8 cellular contexts compared by ENCODE assay signal in the genomic region with DNA sequence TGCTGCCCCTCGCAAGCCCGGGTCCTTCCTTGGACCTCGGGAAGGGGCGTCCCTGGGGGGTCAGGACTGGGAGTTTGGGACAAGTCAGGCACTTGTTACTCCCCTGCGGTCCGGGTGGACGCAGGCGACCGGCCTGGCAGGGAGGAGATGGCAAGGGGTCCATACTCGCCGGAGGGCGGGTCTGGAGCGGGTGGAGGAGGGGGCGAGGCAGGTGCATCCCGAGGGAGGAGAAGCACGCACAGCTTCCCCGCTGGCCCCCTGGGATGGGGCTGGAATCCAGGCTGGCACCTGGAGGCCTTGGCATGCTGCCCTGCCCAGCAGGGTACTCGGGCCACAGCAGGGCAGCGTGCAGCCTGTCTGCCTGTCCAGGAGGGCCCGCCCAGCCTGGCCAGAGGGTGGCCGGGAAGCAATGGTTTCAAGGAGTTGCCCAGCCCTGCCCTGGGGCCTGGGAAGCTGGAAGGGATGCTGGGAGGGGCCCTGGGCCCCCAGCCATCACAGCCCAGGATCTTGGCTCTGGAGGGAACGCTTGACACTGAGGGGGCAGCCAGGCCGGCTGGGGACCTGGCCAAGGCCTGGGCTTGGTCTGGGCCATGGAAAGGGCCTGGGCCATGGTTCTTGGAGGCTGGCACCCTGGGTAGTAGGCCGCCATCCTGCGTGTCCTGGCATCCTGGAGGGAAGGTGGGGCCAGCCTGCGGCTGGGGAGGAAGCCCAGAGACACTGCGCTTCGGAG. TPM values are rescaled to one million over a fixed set of nuclear protein-coding genes. Genes with fewer than 3 reads are reported as not detected.
DNase-seq lines count a peak whose midpoint lies in the region; ATAC-seq and TF ChIP-seq lines count a peak whose summit lies in the region.

No MANE protein-coding gene starts in this region.

- no peaks in the 10 kb centered on the region for H3K9me3 Mint-ChIP-seq in activated T-cell treated with anti-CD3 and anti-CD28 coated beads, Interleukin-2, amount 50 U/mL, for 72 hours

- H3K9ac ChIP-seq in rectal smooth muscle tissue (ENCODE audit: low read length): peak overlapping the region; percentile 5

- H3K4me3 ChIP-seq in cardiac muscle cell: peak overlapping the region; percentile 99
- peak overlapping the region; percentile 59 for H3K4me3 ChIP-seq in rectal smooth muscle tissue (ENCODE audit: low read length)

- H3K27me3 Mint-ChIP-seq in activated T-cell treated with anti-CD3 and anti-CD28 coated beads, Interleukin-2, amount 50 U/mL, for 72 hours (ENCODE audit: low read depth): peaks cover 19% of the 10 kb centered on the region
- peaks cover 12% of the 10 kb centered on the region for H3K27me3 Mint-ChIP-seq in T-helper 17 cell

- peaks cover 24% of the 10 kb centered on the region for H3K4me1 Mint-ChIP-seq in activated T-cell treated with anti-CD3 and anti-CD28 coated beads, Interleukin-2, amount 50 U/mL, for 72 hours (ENCODE audit: low read depth)
- peaks cover 15% of the 10 kb centered on the region for H3K4me1 Mint-ChIP-seq in T-helper 17 cell

- peak overlapping the region; percentile 65 to 70 for H3K4me3 Mint-ChIP-seq in activated T-cell treated with anti-CD3 and anti-CD28 coated beads, Interleukin-2, amount 50 U/mL, for 72 hours
- H3K4me3 Mint-ChIP-seq in T-helper 17 cell: peak overlapping the region; percentile 75

- peaks cover 0 to 4% of the 10 kb centered on the region in 2 donors for H3K36me3 Mint-ChIP-seq in activated T-cell treated with anti-CD3 and anti-CD28 coated beads, Interleukin-2, amount 50 U/mL, for 72 hours (ENCODE audit: insufficient read depth in 2 of 2)
- peaks cover 2% of the 10 kb centered on the region for H3K36me3 Mint-ChIP-seq in T-helper 17 cell (ENCODE audit: low read depth)

- H3K27me3 ChIP-seq in cardiac muscle cell (no peaks in the 10 kb centered on the region), rectal smooth muscle tissue (ENCODE audit: control insufficient read depth, insufficient read depth, low read length) (peaks cover 12% of the 10 kb centered on the region)

- H3K9me3 ChIP-seq in T-helper 17 cell (ENCODE audit: control insufficient read depth, low read length, poor library complexity, severe bottlenecking) (no peaks in the 10 kb centered on the region), cardiac muscle cell (ENCODE audit: low read depth) (no peaks in the 10 kb centered on the region)

- H3K36me3 ChIP-seq in cardiac muscle cell (no peaks in the 10 kb centered on the region), rectal smooth muscle tissue (ENCODE audit: control insufficient read depth, insufficient read depth, low read length) (no peaks in the 10 kb centered on the region)

- no peak for TF ChIP-seq CTCF in cardiac muscle cell (IDR thresholded peaks at IDR 0.05; ENCODE audit: low read depth, low read length)

- DNase-seq in activated T-cell treated with anti-CD3 and anti-CD28 coated beads, Interleukin-2, amount 50 U/mL, for 72 hours: no peak
- DNase-seq in activated T-cell treated with anti-CD3 and anti-CD28 coated beads, Interleukin-2, amount 50 U/mL, for 1 hour: no peak
- DNase-seq in T-helper 17 cell: no peak
- DNase-seq in cardiac muscle cell (ENCODE audit: low read depth in 1 of 2, low spot score in 1 of 2): no peak
- no peak for DNase-seq in CD1c-positive myeloid dendritic cell (ENCODE audit: extremely low spot score)
- DNase-seq in stimulated activated CD4-positive, alpha-beta T cell treated with anti-CD3 and anti-CD28 coated beads, Interleukin-12 subunit alpha, Interleukin-12 subunit beta, amount 100 ng/mL, for 4 hours: no peak

- ATAC-seq in activated T-cell treated with anti-CD3 and anti-CD28 coated beads, Interleukin-2, amount 50 U/mL, for 72 hours (replicated peaks in 1 of 2): no peak
- ATAC-seq in T-helper 17 cell (no peak), HG03135 (IDR thresholded peaks at IDR 0.05; ENCODE audit: unreplicated experiment) (no peak)

- H3K27ac ChIP-seq in cardiac muscle cell (peak overlapping the region; percentile 87), rectal smooth muscle tissue (ENCODE audit: low read depth, low read length) (peak overlapping the region; percentile 74)

- H3K27ac Mint-ChIP-seq in activated T-cell treated with anti-CD3 and anti-CD28 coated beads, Interleukin-2, amount 50 U/mL, for 72 hours: no peak overlapping the region
- H3K27ac Mint-ChIP-seq in T-helper 17 cell: no peak overlapping the region

- H3K4me1 ChIP-seq in cardiac muscle cell (ENCODE audit: low read depth): peaks cover 37% of the 10 kb centered on the region
- H3K4me1 ChIP-seq in rectal smooth muscle tissue (ENCODE audit: control insufficient read depth, insufficient read depth, low read length): peaks cover 30% of the 10 kb centered on the region

RNA-seq across cellular contexts. Expression of a gene that starts 1.0 kb away (rescaled TPM):
- 1 to 10 TPM; 1.3 to 1.7 TPM for total RNA-seq in activated T-cell treated with anti-CD3 and anti-CD28 coated beads, Interleukin-2, amount 50 U/mL, for 72 hours
- total RNA-seq in T-helper 17 cell: under 1 TPM; 0.10 to 0.29 TPM
- 10.4 and 14.5 TPM in 2 replicates for total RNA-seq in cardiac muscle cell
- 10.3 and 15.4 TPM in 2 replicates for polyA plus RNA-seq in cardiac muscle cell

RNA-seq across cellular contexts. Expression of a gene that starts 34.2 kb away (rescaled TPM):
- 10 to 100 TPM; 46.6 to 48.2 TPM for total RNA-seq in activated T-cell treated with anti-CD3 and anti-CD28 coated beads, Interleukin-2, amount 50 U/mL, for 72 hours
- total RNA-seq in T-helper 17 cell: 10 to 100 TPM; 32.3 to 41.4 TPM
- total RNA-seq in cardiac muscle cell: 65.1 and 72.5 TPM in 2 replicates
- 71.8 and 82.8 TPM in 2 replicates for polyA plus RNA-seq in cardiac muscle cell

RNA-seq across cellular contexts. Expression of a gene that starts 44.1 kb away (rescaled TPM):
- total RNA-seq in activated T-cell treated with anti-CD3 and anti-CD28 coated beads, Interleukin-2, amount 50 U/mL, for 72 hours: 10 to 100 TPM; 17.8 to 27.2 TPM
- total RNA-seq in T-helper 17 cell (10 to 100 TPM in 1 of 2 donors, 1 to 10 TPM in 1; 9.8 to 14.1 TPM), cardiac muscle cell (11.7 and 20.5 TPM in 2 replicates)
- polyA plus RNA-seq in cardiac muscle cell: 3.4 and 6.7 TPM in 2 replicates

RNA-seq across cellular contexts. Expression of a gene that starts 54.8 kb away (rescaled TPM):
- total RNA-seq in activated T-cell treated with anti-CD3 and anti-CD28 coated beads, Interleukin-2, amount 50 U/mL, for 72 hours: not detected
- total RNA-seq in T-helper 17 cell (under 1 TPM; 0.55 to 0.57 TPM), cardiac muscle cell (23.3 and 33.3 TPM in 2 replicates)
- polyA plus RNA-seq in cardiac muscle cell: 18.9 and 30.5 TPM in 2 replicates
